Comparison of ENCODE assay signal across 17 cellular contexts in the genomic region with DNA sequence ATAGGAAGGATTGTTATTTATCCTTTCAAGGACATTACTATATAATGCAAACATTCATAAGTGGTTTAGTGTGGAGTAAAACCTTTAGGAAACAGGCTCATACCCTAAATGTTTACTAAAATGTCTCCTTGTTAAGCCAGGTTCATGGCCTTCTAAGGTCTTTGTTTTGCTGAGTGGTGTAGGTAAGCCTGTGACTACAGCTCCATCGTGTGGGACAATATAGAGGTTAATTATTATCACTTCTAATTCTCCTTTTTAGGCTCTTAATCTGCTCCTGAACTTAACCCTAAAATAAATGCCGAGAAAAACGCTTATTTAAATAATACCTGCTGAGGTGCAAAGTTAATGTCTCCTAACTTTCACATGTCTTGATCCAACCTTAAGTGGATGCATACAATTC. TPM values are rescaled to one million over a fixed set of nuclear protein-coding genes. Genes with fewer than 3 reads are reported as not detected.
A peak's percentile ranks its signal among the peaks of the same experiment; 100 is the strongest.
DNase-seq lines count a peak whose midpoint lies in the region; ATAC-seq and TF ChIP-seq lines count a peak whose summit lies in the region.
"Had no signal": no experiment of that assay in that cellular context is flagged by ENCODE, and none has a peak within 500 bp of the region (broad histone marks: within the 10 kb centered on the region; RNA-seq: fewer than 3 reads in every experiment).

No MANE protein-coding gene starts in this region.

- H3K27me3 Mint-ChIP-seq in progenitor cell of endocrine pancreas, result no peaks in the 10 kb centered on the region

- no peak for DNase-seq in heart left ventricle
- DNase-seq in cardiac septum (ENCODE audit: low spot score), result no peak
- DNase-seq in NCI-H82 (lab: John Stamatoyannopoulos, UW), result peak; percentile 54
- DNase-seq in dermis microvascular lymphatic vessel endothelial cell (ENCODE audit: low read depth in 2 of 2), result peak; percentile 4 to 58
- DNase-seq in progenitor cell of endocrine pancreas (ENCODE audit: low spot score, unreplicated experiment), result no peak
- DNase-seq in stimulated activated CD4-positive, alpha-beta T cell treated with anti-CD3 and anti-CD28 coated beads, Interleukin-4, amount 100 ng/mL, for 24 hours, result no peak
- no peak for DNase-seq in SK-N-DZ (ENCODE audit: low spot score)
- DNase-seq in COLO668 (lab: John Stamatoyannopoulos, UW; ENCODE audit: unreplicated experiment), result no peak
- DNase-seq: activated CD4-positive, alpha-beta T cell treated with anti-CD3 and anti-CD28 coated beads for 1 hour; activated naive CD4-positive, alpha-beta T cell treated with anti-CD3 and anti-CD28 coated beads, Interleukin-2, amount 50 U/mL, for 16 hours; GOT3; NCI-H345; RPMI8226; T-helper 17 cell had no signal

- H3K4me1 ChIP-seq in heart left ventricle, result no peaks in the 10 kb centered on the region

- H3K4me3 ChIP-seq in heart left ventricle, result no peak overlapping the region
- H3K4me3 ChIP-seq: skin epidermis had no signal

- no peaks in the 10 kb centered on the region for H3K9me3 ChIP-seq in heart left ventricle

- peaks cover 10% of the 10 kb centered on the region for H3K4me1 Mint-ChIP-seq in progenitor cell of endocrine pancreas (ENCODE audit: low read depth)
- H3K4me1 Mint-ChIP-seq: stimulated activated effector memory CD8-positive, alpha-beta T cell treated with anti-CD3 and anti-CD28 coated beads, Interleukin-12 subunit alpha, Interleukin-12 subunit beta, amount 100 ng/mL, for 72 hours; T-helper 17 cell had no signal

- no peaks in the 10 kb centered on the region for H3K9me3 Mint-ChIP-seq in progenitor cell of endocrine pancreas (ENCODE audit: low read depth)
- H3K9me3 Mint-ChIP-seq: stimulated activated effector memory CD8-positive, alpha-beta T cell treated with anti-CD3 and anti-CD28 coated beads, Interleukin-12 subunit alpha, Interleukin-12 subunit beta, amount 100 ng/mL, for 72 hours had no signal

- intact Hi-C loops in heart left ventricle (cut with DNase I) (loop anchor here in 4 of 10 donors (5.0 kb wide), 2 partner anchors 155 to 160 kb away; no protein-coding TSS in a partner anchor), cardiac septum (cut with DNase I) (loop anchor here (10.0 kb wide), 1 partner anchor 143 kb away; no protein-coding TSS in a partner anchor)

- peak in 7 of 12 donors; percentile 23 to 42 (median 33) for TF ChIP-seq CTCF in heart left ventricle (IDR thresholded peaks at IDR 0.05)
- peak; percentile 37 for TF ChIP-seq CTCF in progenitor cell of endocrine pancreas (IDR thresholded peaks at IDR 0.05; ENCODE audit: unreplicated experiment)

- TF ChIP-seq POLR2A in heart left ventricle (IDR thresholded peaks at IDR 0.05), result no peak

- ATAC-seq in heart left ventricle, result no peak
- ATAC-seq: stimulated activated effector memory CD8-positive, alpha-beta T cell treated with anti-CD3 and anti-CD28 coated beads, Interleukin-12 subunit alpha, Interleukin-12 subunit beta, amount 100 ng/mL, for 72 hours; T-helper 17 cell had no signal

- no peaks in the 10 kb centered on the region for H3K27me3 ChIP-seq in heart left ventricle

- H3K27ac Mint-ChIP-seq in progenitor cell of endocrine pancreas, result peak overlapping the region; percentile 8
- H3K27ac Mint-ChIP-seq: stimulated activated effector memory CD8-positive, alpha-beta T cell treated with anti-CD3 and anti-CD28 coated beads, Interleukin-12 subunit alpha, Interleukin-12 subunit beta, amount 100 ng/mL, for 72 hours; T-helper 17 cell had no signal

- no peak overlapping the region for H3K4me3 Mint-ChIP-seq in progenitor cell of endocrine pancreas (ENCODE audit: low read depth)
- H3K4me3 Mint-ChIP-seq: stimulated activated effector memory CD8-positive, alpha-beta T cell treated with anti-CD3 and anti-CD28 coated beads, Interleukin-12 subunit alpha, Interleukin-12 subunit beta, amount 100 ng/mL, for 72 hours; T-helper 17 cell had no signal

- H3K27ac ChIP-seq in heart left ventricle, result no peak overlapping the region
- H3K27ac ChIP-seq: skin epidermis had no signal

- no peaks in the 10 kb centered on the region for H3K36me3 ChIP-seq in heart left ventricle

- WGBS in heart left ventricle, 4 donors, result 32 to 51% (median 35%) methylated on average over 3 of the region's 3 CpGs

- peaks cover 14% of the 10 kb centered on the region for H3K36me3 Mint-ChIP-seq in progenitor cell of endocrine pancreas (ENCODE audit: insufficient read depth)
- H3K36me3 Mint-ChIP-seq: stimulated activated effector memory CD8-positive, alpha-beta T cell treated with anti-CD3 and anti-CD28 coated beads, Interleukin-12 subunit alpha, Interleukin-12 subunit beta, amount 100 ng/mL, for 72 hours had no signal

RNA-seq across cellular contexts. Expression of gene SPINK5, which starts 43.8 kb away (rescaled TPM):
- total RNA-seq in heart left ventricle (1 to 10 TPM in 1 of 9 donors, under 1 TPM in 6, not detected in 2; 0.16 to 1.7 (median 0.44) TPM), cardiac septum (0.16 TPM), dermis microvascular lymphatic vessel endothelial cell (0.13 TPM in 1 of 2 replicates, not detected in the other), progenitor cell of endocrine pancreas (19.7 and 23.8 TPM in 2 replicates)
- 1 to 10 TPM in 1 of 2 donors, under 1 TPM in 1; 0.72 to 2.3 TPM for polyA plus RNA-seq in heart left ventricle
- polyA plus RNA-seq in SK-N-DZ (2014; cell fraction: cytosol; rRNA removed), result 1.2 and 1.3 TPM in 2 replicates
- polyA plus RNA-seq in SK-N-DZ (2014; cell fraction: nucleus; rRNA removed), result 12.4 and 13.3 TPM in 2 replicates
- total RNA-seq: mononuclear cell, T-helper 17 cell had no signal

Comparison
In these comparisons a context has a peak if more than half of its experiments do, and no peak if none do; other contexts are left out.
1. DNase-seq: peak in NCI-H82 (single experiment) and dermis microvascular lymphatic vessel endothelial cell (2 of 2); none in heart left ventricle (0 of 5), cardiac septum (single experiment), progenitor cell of endocrine pancreas (single experiment), stimulated activated CD4-positive, alpha-beta T cell treated with anti-CD3 and anti-CD28 coated beads, Interleukin-4, amount 100 ng/mL, for 24 hours (single experiment), SK-N-DZ (single experiment) and COLO668 (single experiment).